Comparison of ENCODE assay signal across 1 cellular context in the genomic region with DNA sequence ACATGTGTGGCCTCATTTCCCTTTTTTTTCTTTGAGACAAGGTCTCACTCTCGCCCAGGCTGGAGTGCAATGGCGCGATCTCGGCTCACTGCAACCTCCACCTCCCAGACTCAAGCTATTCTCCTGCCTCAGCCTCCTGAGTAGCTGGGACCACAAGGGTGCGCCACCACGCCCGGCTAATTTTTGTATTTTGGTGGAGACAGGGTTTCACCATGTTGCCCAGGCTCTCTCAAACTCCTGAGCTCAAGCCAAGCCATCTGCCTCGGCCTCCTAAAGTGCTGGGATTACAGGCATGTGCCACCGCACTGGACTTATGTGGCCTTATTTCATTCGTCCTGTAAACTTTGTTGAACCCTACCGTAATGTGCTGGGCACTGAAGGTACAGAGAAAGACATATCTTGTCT.
TF ChIP-seq lines count a peak whose summit lies in the region.

No MANE protein-coding gene starts in this region.

TF ChIP-seq in K562, 482 proteins besides CTCF, POLR2A, EP300 and RAD21 (continued from another document and continues in another):
- TF ChIP-seq ZNF395 (CRISPR knock-in tag; IDR thresholded peaks at IDR 0.05) = no peak
- TF ChIP-seq FOXJ3 (CRISPR knock-in tag; IDR thresholded peaks at IDR 0.05) = no peak
- TF ChIP-seq ZNF444 (CRISPR knock-in tag; IDR thresholded peaks at IDR 0.05) = no peak
- TF ChIP-seq, protein P1, sequence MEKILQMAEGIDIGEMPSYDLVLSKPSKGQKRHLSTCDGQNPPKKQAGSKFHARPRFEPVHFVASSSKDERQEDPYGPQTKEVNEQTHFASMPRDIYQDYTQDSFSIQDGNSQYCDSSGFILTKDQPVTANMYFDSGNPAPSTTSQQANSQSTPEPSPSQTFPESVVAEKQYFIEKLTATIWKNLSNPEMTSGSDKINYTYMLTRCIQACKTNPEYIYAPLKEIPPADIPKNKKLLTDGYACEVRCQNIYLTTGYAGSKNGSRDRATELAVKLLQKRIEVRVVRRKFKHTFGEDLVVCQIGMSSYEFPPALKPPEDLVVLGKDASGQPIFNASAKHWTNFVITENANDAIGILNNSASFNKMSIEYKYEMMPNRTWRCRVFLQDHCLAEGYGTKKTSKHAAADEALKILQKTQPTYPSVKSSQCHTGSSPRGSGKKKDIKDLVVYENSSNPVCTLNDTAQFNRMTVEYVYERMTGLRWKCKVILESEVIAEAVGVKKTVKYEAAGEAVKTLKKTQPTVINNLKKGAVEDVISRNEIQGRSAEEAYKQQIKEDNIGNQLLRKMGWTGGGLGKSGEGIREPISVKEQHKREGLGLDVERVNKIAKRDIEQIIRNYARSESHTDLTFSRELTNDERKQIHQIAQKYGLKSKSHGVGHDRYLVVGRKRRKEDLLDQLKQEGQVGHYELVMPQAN (IDR thresholded peaks at IDR 0.05; ENCODE audit: borderline replicate concordance) = no peak; the same call in 1 of the 2 replicates
- peak in 1 of 2 experiments; percentile 70; a peak in 3 of 4 replicates for TF ChIP-seq ARNT (IDR thresholded peaks at IDR 0.05)
- TF ChIP-seq NFIC (IDR thresholded peaks at IDR 0.05) = peak; percentile 29; the same call in 1 of the 2 replicates
- peak; percentile 52; the same call in 1 of the 2 replicates for TF ChIP-seq ZEB2 (IDR thresholded peaks at IDR 0.05)
- TF ChIP-seq, protein P2, sequence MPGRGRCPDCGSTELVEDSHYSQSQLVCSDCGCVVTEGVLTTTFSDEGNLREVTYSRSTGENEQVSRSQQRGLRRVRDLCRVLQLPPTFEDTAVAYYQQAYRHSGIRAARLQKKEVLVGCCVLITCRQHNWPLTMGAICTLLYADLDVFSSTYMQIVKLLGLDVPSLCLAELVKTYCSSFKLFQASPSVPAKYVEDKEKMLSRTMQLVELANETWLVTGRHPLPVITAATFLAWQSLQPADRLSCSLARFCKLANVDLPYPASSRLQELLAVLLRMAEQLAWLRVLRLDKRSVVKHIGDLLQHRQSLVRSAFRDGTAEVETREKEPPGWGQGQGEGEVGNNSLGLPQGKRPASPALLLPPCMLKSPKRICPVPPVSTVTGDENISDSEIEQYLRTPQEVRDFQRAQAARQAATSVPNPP (IDR thresholded peaks at IDR 0.05; ENCODE audit: borderline replicate concordance, insufficient read depth, insufficient read length) = no peak
- TF ChIP-seq DDX20 (tag; IDR thresholded peaks at IDR 0.05; ENCODE audit: low read depth) = no peak
- TF ChIP-seq, protein P3, sequence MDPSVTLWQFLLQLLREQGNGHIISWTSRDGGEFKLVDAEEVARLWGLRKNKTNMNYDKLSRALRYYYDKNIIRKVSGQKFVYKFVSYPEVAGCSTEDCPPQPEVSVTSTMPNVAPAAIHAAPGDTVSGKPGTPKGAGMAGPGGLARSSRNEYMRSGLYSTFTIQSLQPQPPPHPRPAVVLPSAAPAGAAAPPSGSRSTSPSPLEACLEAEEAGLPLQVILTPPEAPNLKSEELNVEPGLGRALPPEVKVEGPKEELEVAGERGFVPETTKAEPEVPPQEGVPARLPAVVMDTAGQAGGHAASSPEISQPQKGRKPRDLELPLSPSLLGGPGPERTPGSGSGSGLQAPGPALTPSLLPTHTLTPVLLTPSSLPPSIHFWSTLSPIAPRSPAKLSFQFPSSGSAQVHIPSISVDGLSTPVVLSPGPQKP (CRISPR knock-in tag; IDR thresholded peaks at IDR 0.05) = no peak
- peak; percentile 48; the same call in 1 of the 2 replicates for TF ChIP-seq DMBX1 (CRISPR knock-in tag; IDR thresholded peaks at IDR 0.05; ENCODE audit: borderline replicate concordance)
- TF ChIP-seq ZNF589 (CRISPR knock-in tag; IDR thresholded peaks at IDR 0.05; ENCODE audit: low read depth) = peak; percentile 51
- TF ChIP-seq POLR3A (IDR thresholded peaks at IDR 0.05; ENCODE audit: borderline replicate concordance, extremely low read depth, insufficient read depth, insufficient read length) = no peak
- no peak for TF ChIP-seq ZNF699 (CRISPR knock-in tag; IDR thresholded peaks at IDR 0.05; ENCODE audit: insufficient replicate concordance)
- peak; percentile 58; the same call in 1 of the 2 replicates for TF ChIP-seq CC2D1A (IDR thresholded peaks at IDR 0.05)
- no peak for TF ChIP-seq ZNF76 (CRISPR knock-in tag; IDR thresholded peaks at IDR 0.05; ENCODE audit: borderline replicate concordance)
- no peak for TF ChIP-seq REST (CRISPR knock-in tag; IDR thresholded peaks at IDR 0.05; ENCODE audit: low read depth)
- TF ChIP-seq RCOR1 (IDR thresholded peaks at IDR 0.05; ENCODE audit: borderline replicate concordance in 1 of 2, low read depth in 2 of 2, low read length in 2 of 2) = peak in 1 of 2 experiments; percentile 36; a peak in 1 of 4 replicates
- no peak for TF ChIP-seq PTRF (tag; IDR thresholded peaks at IDR 0.05)
- TF ChIP-seq RBBP5 (IDR thresholded peaks at IDR 0.05; ENCODE audit: borderline replicate concordance, insufficient read depth, low read length, poor library complexity, severe bottlenecking) = no peak
- no peak for TF ChIP-seq CCNT2 (IDR thresholded peaks at IDR 0.05; ENCODE audit: borderline replicate concordance, extremely low read depth, insufficient read length, low read depth, low read length)
- TF ChIP-seq EHMT2 (IDR thresholded peaks at IDR 0.05) = peak; percentile 85
- peak; percentile 40 for TF ChIP-seq RBM25 (IDR thresholded peaks at IDR 0.05; ENCODE audit: low read depth, low read length, severe bottlenecking)
- no peak for TF ChIP-seq CREM (IDR thresholded peaks at IDR 0.05; ENCODE audit: low read depth)
- TF ChIP-seq SMC3 (conservative IDR thresholded peaks at IDR 0.05; ENCODE audit: insufficient read depth, low read depth, low read length) = 0 out of 2 replicates have a peak, but pooled peaks have one; percentile 24
- TF ChIP-seq ZNF143 (CRISPR knock-in tag; IDR thresholded peaks at IDR 0.05) = no peak
- TF ChIP-seq CBFB (CRISPR knock-in tag; IDR thresholded peaks at IDR 0.05) = no peak
- 0 out of 4 replicates have a peak, but pooled peaks of 1 of the 2 experiments have one; percentile 42 for TF ChIP-seq TRIM24 (IDR thresholded peaks at IDR 0.05)
- TF ChIP-seq MXI1 (IDR thresholded peaks at IDR 0.05; ENCODE audit: low read depth, low read length) = no peak
- no peak for TF ChIP-seq HNRNPL (IDR thresholded peaks at IDR 0.05; ENCODE audit: low read depth, low read length)
- TF ChIP-seq ZNF740 (CRISPR knock-in tag; IDR thresholded peaks at IDR 0.05) = no peak
- no peak for TF ChIP-seq ZNF740 (tag; IDR thresholded peaks at IDR 0.05)
- TF ChIP-seq MLLT1 (IDR thresholded peaks at IDR 0.05) = peak; percentile 77 to 84; a peak in 3 of 4 replicates
- no peak for TF ChIP-seq ZNF232 (CRISPR knock-in tag; IDR thresholded peaks at IDR 0.05)
- TF ChIP-seq, protein P4, sequence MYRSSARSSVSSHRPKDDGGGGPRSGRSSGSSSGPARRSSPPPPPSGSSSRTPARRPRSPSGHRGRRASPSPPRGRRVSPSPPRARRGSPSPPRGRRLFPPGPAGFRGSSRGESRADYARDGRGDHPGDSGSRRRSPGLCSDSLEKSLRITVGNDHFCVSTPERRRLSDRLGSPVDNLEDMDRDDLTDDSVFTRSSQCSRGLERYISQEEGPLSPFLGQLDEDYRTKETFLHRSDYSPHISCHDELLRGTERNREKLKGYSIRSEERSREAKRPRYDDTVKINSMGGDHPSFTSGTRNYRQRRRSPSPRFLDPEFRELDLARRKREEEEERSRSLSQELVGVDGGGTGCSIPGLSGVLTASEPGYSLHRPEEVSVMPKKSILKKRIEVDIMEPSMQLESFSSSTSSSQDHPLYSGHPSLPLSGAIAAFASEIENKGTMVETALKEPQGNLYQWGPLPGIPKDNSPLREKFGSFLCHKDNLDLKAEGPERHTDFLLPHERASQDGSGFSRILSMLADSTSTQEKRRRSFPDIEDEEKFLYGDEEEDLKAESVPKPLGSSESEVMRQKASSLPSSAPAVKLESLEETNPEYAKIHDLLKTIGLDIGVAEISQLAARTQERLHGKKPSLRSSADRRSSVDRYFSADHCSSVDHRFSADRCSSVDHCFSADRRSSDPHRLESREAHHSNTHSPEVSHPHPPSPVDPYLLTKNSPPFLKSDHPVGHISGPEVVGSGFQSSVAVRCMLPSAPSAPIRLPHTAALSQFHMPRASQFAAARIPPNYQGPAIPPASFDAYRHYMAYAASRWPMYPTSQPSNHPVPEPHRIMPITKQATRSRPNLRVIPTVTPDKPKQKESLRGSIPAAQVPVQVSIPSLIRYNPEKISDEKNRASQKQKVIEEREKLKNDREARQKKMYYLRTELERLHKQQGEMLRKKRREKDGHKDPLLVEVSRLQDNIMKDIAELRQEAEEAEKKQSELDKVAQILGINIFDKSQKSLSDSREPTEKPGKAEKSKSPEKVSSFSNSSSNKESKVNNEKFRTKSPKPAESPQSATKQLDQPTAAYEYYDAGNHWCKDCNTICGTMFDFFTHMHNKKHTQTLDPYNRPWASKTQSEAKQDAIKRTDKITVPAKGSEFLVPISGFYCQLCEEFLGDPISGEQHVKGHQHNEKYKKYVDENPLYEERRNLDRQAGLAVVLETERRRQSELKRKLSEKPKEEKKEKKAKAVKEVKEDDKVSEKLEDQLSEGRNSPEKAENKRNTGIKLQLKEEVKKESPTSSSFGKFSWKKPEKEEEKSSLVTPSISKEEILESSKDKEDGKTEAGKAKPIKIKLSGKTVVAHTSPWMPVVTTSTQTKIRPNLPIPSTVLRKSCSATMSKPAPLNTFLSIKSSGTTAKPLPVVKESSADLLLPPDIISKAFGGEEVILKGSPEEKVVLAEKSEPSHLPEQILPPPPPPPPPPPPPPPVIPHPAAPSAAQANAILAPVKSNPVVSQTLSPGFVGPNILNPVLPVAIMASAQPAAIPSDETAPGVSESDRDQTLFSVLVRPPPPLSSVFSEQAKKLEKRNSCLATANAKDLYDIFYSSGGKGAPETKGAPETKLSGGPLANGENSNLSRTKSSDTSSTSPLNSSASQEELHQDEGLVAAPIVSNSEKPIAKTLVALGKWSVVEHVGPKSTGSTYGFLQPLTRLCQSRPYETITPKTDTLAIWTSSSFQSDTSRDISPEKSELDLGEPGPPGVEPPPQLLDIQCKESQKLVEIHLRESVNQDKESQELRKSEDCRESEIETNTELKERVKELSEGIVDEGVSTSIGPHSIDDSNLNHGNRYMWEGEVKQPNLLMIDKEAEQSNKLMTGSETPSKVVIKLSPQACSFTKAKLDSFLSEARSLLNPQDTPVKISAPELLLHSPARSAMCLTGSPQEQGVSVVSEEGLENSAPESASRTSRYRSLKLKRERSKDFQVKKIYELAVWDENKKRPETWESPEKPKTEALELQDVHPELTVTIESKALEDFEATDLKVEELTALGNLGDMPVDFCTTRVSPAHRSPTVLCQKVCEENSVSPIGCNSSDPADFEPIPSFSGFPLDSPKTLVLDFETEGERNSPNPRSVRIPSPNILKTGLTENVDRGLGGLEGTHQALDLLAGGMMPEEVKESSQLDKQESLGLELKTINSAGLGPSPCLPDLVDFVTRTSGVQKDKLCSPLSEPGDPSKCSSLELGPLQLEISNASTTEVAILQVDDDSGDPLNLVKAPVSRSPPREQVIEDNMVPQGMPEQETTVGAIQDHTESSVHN (IDR thresholded peaks at IDR 0.05; ENCODE audit: borderline replicate concordance in 1 of 2, low read depth in 1 of 2) = 0 out of 4 replicates have a peak, but pooled peaks of 1 of the 2 experiments have one; percentile 14
